In the genomic region with DNA sequence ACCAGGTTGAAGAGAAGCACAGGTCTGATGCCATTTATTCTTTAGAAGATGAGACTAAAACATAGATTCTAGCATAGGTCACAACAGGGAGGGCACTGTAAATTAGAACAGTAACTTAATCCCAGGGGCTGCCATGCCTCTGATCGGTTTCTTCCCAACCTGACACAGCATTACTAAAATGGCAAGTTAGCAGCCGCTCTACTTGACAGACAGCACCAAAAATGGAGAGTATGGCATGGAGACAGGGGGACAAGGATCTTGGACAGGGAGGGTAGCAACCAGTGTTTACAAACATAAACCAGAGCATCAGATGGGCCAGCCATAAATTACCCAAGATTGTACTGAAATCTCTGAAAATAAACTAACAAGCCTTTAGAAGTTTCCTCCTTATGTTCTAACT, we compare ENCODE assay signal across 21 cellular contexts. TPM values are rescaled to one million over a fixed set of nuclear protein-coding genes. Genes with fewer than 3 reads are reported as not detected.
DNase-seq lines count a peak whose midpoint lies in the region; ATAC-seq and TF ChIP-seq lines count a peak whose summit lies in the region.
"Had no signal": no experiment of that assay in that cellular context is flagged by ENCODE, and none has a peak within 500 bp of the region (broad histone marks: within the 10 kb centered on the region; RNA-seq: fewer than 3 reads in every experiment).

No MANE protein-coding gene starts in this region.

- no peak overlapping the region for H3K27ac Mint-ChIP-seq in T-helper 1 cell treated with Interleukin-12 subunit alpha and Interleukin-12 subunit beta and Interleukin-4 antibody, amounts not matched to agents 30 μg/mL and 1 μg/mL, for 36 hours
- H3K27ac Mint-ChIP-seq: activated naive CD4-positive, alpha-beta T cell treated with anti-CD3 and anti-CD28 coated beads, Interleukin-2, amount 50 U/mL, for 24 hours had no signal

- DNase-seq in T-helper 1 cell (no peak), LHCN-M2 (ENCODE audit: low read depth) (peak; percentile 40), fibroblast of lung (ENCODE audit: low read depth in 2 of 2) (no peak), gastrocnemius medialis (peak in 1 of 2 donors; percentile 22), H7 (no peak)
- no peak for DNase-seq in stimulated activated CD4-positive, alpha-beta T cell treated with anti-CD3 and anti-CD28 coated beads, Interleukin-4, amount 100 ng/mL, for 4 hours
- DNase-seq: activated CD8-positive, alpha-beta memory T cell treated with anti-CD3 and anti-CD28 coated beads, Interleukin-2, amount 50 U/mL, for 4 hours; CD8-positive, alpha-beta memory T cell; central memory CD4-positive, alpha-beta T cell; effector memory CD4-positive, alpha-beta T cell; foreskin fibroblast; HCEC 1CT; NCI-H2081 treated with DMSO at 0.1 percent for 48 hours; NK-92 treated with Interleukin-12 subunit alpha and Interleukin-12 subunit beta, amount 100 ng/mL, for 24 hours; stimulated activated CD8-positive, alpha-beta memory T cell treated with anti-CD3 and anti-CD28 coated beads, Interleukin-4, amount 100 ng/mL, for 48 hours; trophoblast cell had no signal

- H3K4me3 ChIP-seq in fibroblast of lung (replicated peaks in 1 of 4; ENCODE audit: control extremely low read depth in 1 of 4, insufficient read depth in 1 of 4, low read depth in 3 of 4, low read length in 4 of 4) (peak overlapping the region in 2 of 4 experiments; percentile 2 to 27), gastrocnemius medialis (peak overlapping the region; percentile 25 to 39 (median 32)), H7 (ENCODE audit: insufficient read depth, low read depth, low read length) (no peak overlapping the region)
- H3K4me3 ChIP-seq: A549 had no signal

- H2AFZ ChIP-seq in fibroblast of lung (ENCODE audit: low read length), result no peak overlapping the region

- H3K4me3 Mint-ChIP-seq in T-helper 1 cell treated with Interleukin-12 subunit alpha and Interleukin-12 subunit beta and Interleukin-4 antibody, amounts not matched to agents 30 μg/mL and 1 μg/mL, for 36 hours, result peak overlapping the region; percentile 25
- H3K4me3 Mint-ChIP-seq: activated naive CD4-positive, alpha-beta T cell treated with anti-CD3 and anti-CD28 coated beads, Interleukin-2, amount 50 U/mL, for 24 hours had no signal

- H3K36me3 ChIP-seq in fibroblast of lung (ENCODE audit: control insufficient read depth, insufficient read depth, low read length) (peaks cover 6% of the 10 kb centered on the region), gastrocnemius medialis (no peaks in the 10 kb centered on the region), H7 (replicated peaks; ENCODE audit: control insufficient read depth, insufficient read depth, low read length) (peaks cover 2% of the 10 kb centered on the region; the same call in 1 of the 2 replicates)

- H3K36me3 Mint-ChIP-seq in T-helper 1 cell treated with Interleukin-12 subunit alpha and Interleukin-12 subunit beta and Interleukin-4 antibody, amounts not matched to agents 30 μg/mL and 1 μg/mL, for 36 hours (ENCODE audit: low read depth), result peaks cover 58% of the 10 kb centered on the region

- no peaks in the 10 kb centered on the region for H3K27me3 Mint-ChIP-seq in T-helper 1 cell treated with Interleukin-12 subunit alpha and Interleukin-12 subunit beta and Interleukin-4 antibody, amounts not matched to agents 30 μg/mL and 1 μg/mL, for 36 hours (ENCODE audit: low read depth)
- H3K27me3 Mint-ChIP-seq: activated naive CD4-positive, alpha-beta T cell treated with anti-CD3 and anti-CD28 coated beads, Interleukin-2, amount 50 U/mL, for 24 hours; CD8-positive, alpha-beta memory T cell had no signal

- no peaks in the 10 kb centered on the region for H3K27me3 ChIP-seq in fibroblast of lung (ENCODE audit: control insufficient read depth, insufficient read depth, low read length)
- H3K27me3 ChIP-seq in gastrocnemius medialis, result no peaks in the 10 kb centered on the region
- H3K27me3 ChIP-seq in H7 (ENCODE audit: control insufficient read depth, insufficient read depth, low read length), result peaks cover 11% of the 10 kb centered on the region

- H3K27ac ChIP-seq in fibroblast of lung (ENCODE audit: insufficient read depth, low read length), result no peak overlapping the region
- peak overlapping the region; percentile 82 to 99 (median 96) for H3K27ac ChIP-seq in gastrocnemius medialis
- H3K27ac ChIP-seq: A549 had no signal

- ATAC-seq in gastrocnemius medialis (peak; percentile 22 to 44), HG03108 (IDR thresholded peaks at IDR 0.05; ENCODE audit: unreplicated experiment) (no peak)
- ATAC-seq: A549; activated CD4-positive, CD25-positive, alpha-beta regulatory T cell treated with anti-CD3 and anti-CD28 coated beads, Interleukin-2, amount 50 U/mL, for 24 hours had no signal

- H4K20me1 ChIP-seq in fibroblast of lung (ENCODE audit: control insufficient read depth, extremely low read depth, insufficient read depth, low read length), result no peaks in the 10 kb centered on the region

- H3K4me1 Mint-ChIP-seq in T-helper 1 cell treated with Interleukin-12 subunit alpha and Interleukin-12 subunit beta and Interleukin-4 antibody, amounts not matched to agents 30 μg/mL and 1 μg/mL, for 36 hours (ENCODE audit: low read depth), result peaks cover 64% of the 10 kb centered on the region

- TF ChIP-seq CTCF in fibroblast of lung (conservative IDR thresholded peaks at IDR 0.05 in 1 of 2, IDR thresholded peaks at IDR 0.05 in 1 of 2; ENCODE audit: low read depth in 1 of 2, low read length in 2 of 2), result no peak
- TF ChIP-seq CTCF in gastrocnemius medialis (IDR thresholded peaks at IDR 0.05 in 4 of 5, conservative IDR thresholded peaks at IDR 0.05 in 1 of 5), result no peak

- in situ Hi-C loops in gastrocnemius medialis (cut with MboI; ENCODE audit: low sequenced_read_pairs in 4 of 4), result loop anchor here (25.0 kb wide), 3 partner anchors 174 to 901 kb away; no protein-coding TSS in a partner anchor

- H3K79me2 ChIP-seq in fibroblast of lung (ENCODE audit: control insufficient read depth, insufficient read depth, low read length), result peaks cover 90% of the 10 kb centered on the region

- intact Hi-C loops in gastrocnemius medialis (cut with DNase I; ENCODE audit: low total_unique reads), result no loop called here

- H3K9me3 Mint-ChIP-seq in T-helper 1 cell treated with Interleukin-12 subunit alpha and Interleukin-12 subunit beta and Interleukin-4 antibody, amounts not matched to agents 30 μg/mL and 1 μg/mL, for 36 hours, result no peaks in the 10 kb centered on the region
- H3K9me3 Mint-ChIP-seq: activated naive CD4-positive, alpha-beta T cell treated with anti-CD3 and anti-CD28 coated beads, Interleukin-2, amount 50 U/mL, for 24 hours; CD8-positive, alpha-beta memory T cell had no signal

- H3K9me3 ChIP-seq in fibroblast of lung (ENCODE audit: control insufficient read depth, insufficient read depth, low read depth, low read length) (no peaks in the 10 kb centered on the region), gastrocnemius medialis (no peaks in the 10 kb centered on the region)
- H3K9me3 ChIP-seq: A549 had no signal

- H3K9ac ChIP-seq in fibroblast of lung (ENCODE audit: insufficient read depth, low read length), result no peak overlapping the region

- H3K4me1 ChIP-seq in fibroblast of lung (ENCODE audit: control insufficient read depth, extremely low read depth, insufficient read depth, low read length), result no peaks in the 10 kb centered on the region
- peaks cover 83 to 88% of the 10 kb centered on the region in 2 donors for H3K4me1 ChIP-seq in gastrocnemius medialis

- H3K4me2 ChIP-seq in fibroblast of lung (ENCODE audit: extremely low read depth, insufficient read depth, low read length), result peak overlapping the region; percentile 41
- H3K4me2 ChIP-seq: A549 had no signal

- TF ChIP-seq POLR2A in gastrocnemius medialis (IDR thresholded peaks at IDR 0.05), result no peak

RNA-seq across cellular contexts. Expression of gene DUSP10, which starts 5.9 kb away (rescaled TPM):
- total RNA-seq in LHCN-M2 (2014; rRNA removed) (43.4 and 50.7 TPM in 2 replicates), fibroblast of lung (22.6 and 71.7 TPM in 2 replicates), gastrocnemius medialis (1 to 10 TPM; 2.9 to 7.0 (median 5.9) TPM)
- polyA plus RNA-seq in LHCN-M2 (2012), result 18.8 TPM
- 19.4 and 28.7 TPM in 2 replicates for polyA plus RNA-seq in fibroblast of lung
- 9.8 and 12.5 TPM in 2 replicates for polyA plus RNA-seq in fibroblast of lung (2012)
- 24.7 and 37.0 TPM in 2 replicates for polyA minus RNA-seq in fibroblast of lung (ENCODE audit: low replicate concordance)
- total RNA-seq in H7 (2014; rRNA removed; shearing (Covaris generic)), result 16.5 and 16.6 TPM in 2 replicates
